In genomic region chr17:81566461-81567126, GRCh38 we compare ENCODE assay signal across 8 cellular contexts. TPM values are rescaled to one million over a fixed set of nuclear protein-coding genes. Genes with fewer than 3 reads are reported as not detected.
DNase-seq lines count a peak whose midpoint lies in the region; ATAC-seq and TF ChIP-seq lines count a peak whose summit lies in the region.

No MANE protein-coding gene starts in this region.

- no peaks in the 10 kb centered on the region for H3K9me3 ChIP-seq in MG63
- no peaks in the 10 kb centered on the region for H3K9me3 ChIP-seq in cardiac muscle cell (ENCODE audit: low read depth)
- no peaks in the 10 kb centered on the region for H3K9me3 ChIP-seq in HAP-1

- H3K27me3 ChIP-seq in MG63 (no peaks in the 10 kb centered on the region), cardiac muscle cell (no peaks in the 10 kb centered on the region), H7 (ENCODE audit: control insufficient read depth, insufficient read depth, low read length) (no peaks in the 10 kb centered on the region), HAP-1 (ENCODE audit: low read depth) (no peaks in the 10 kb centered on the region)

- TF ChIP-seq CTCF in C4-2B (conservative IDR thresholded peaks at IDR 0.05): no peak
- TF ChIP-seq CTCF in cardiac muscle cell (IDR thresholded peaks at IDR 0.05; ENCODE audit: low read depth, low read length): no peak

- DNase-seq in MG63 (peak; percentile 94), T1000 (lab: John Stamatoyannopoulos, UW) (peak; percentile 81), cardiac muscle cell (ENCODE audit: low read depth in 1 of 2, low spot score in 1 of 2) (peak in 1 of 2 donors; percentile 98), H7 (no peak), HAP-1 (ENCODE audit: low spot score in 2 of 2) (no peak)

- H3K36me3 ChIP-seq in MG63 (peaks cover 92% of the 10 kb centered on the region), cardiac muscle cell (peaks cover 74% of the 10 kb centered on the region), H7 (replicated peaks; ENCODE audit: control insufficient read depth, insufficient read depth, low read length) (peaks cover 55% of the 10 kb centered on the region), HAP-1 (replicated peaks) (peaks cover 83% of the 10 kb centered on the region)

- in situ Hi-C loops in HAP-1 (cut with MboI; ENCODE audit: low sequenced_read_pairs): no loop called here

- no peak for ATAC-seq in HG03457 (IDR thresholded peaks at IDR 0.05; ENCODE audit: unreplicated experiment)

- H3K4me3 ChIP-seq in MG63: no peak overlapping the region
- no peak overlapping the region for H3K4me3 ChIP-seq in cardiac muscle cell
- H3K4me3 ChIP-seq in skin epidermis: peak overlapping the region in 1 of 7 experiments; percentile 4
- no peak overlapping the region for H3K4me3 ChIP-seq in H7 (ENCODE audit: insufficient read depth, low read depth, low read length)
- no peak overlapping the region for H3K4me3 ChIP-seq in HAP-1

- H3K27ac ChIP-seq in C4-2B: peak overlapping the region; percentile 77
- peak overlapping the region; percentile 53 for H3K27ac ChIP-seq in cardiac muscle cell
- H3K27ac ChIP-seq in skin epidermis: peak overlapping the region in 20 of 21 experiments; percentile 17 to 91 (median 73)

- no peaks in the 10 kb centered on the region for H3K4me1 ChIP-seq in cardiac muscle cell (ENCODE audit: low read depth)
- H3K4me1 ChIP-seq in HAP-1: no peaks in the 10 kb centered on the region

RNA-seq across cellular contexts. Expression of gene FAAP100, which starts 14.4 kb away (rescaled TPM):
- total RNA-seq in MG63 (2014; rRNA removed; shearing (Covaris generic); ENCODE audit: low replicate concordance): 25.6 and 41.7 TPM in 2 replicates
- 57.0 and 65.6 TPM in 2 replicates for total RNA-seq in cardiac muscle cell
- polyA plus RNA-seq in cardiac muscle cell: 51.2 and 56.9 TPM in 2 replicates
- total RNA-seq in H7 (2014; rRNA removed; shearing (Covaris generic)): 40.4 and 46.6 TPM in 2 replicates

RNA-seq across cellular contexts. Expression of gene FSCN2, which starts 38.4 kb away (rescaled TPM):
- 0.12 TPM in 1 of 2 replicates, not detected in the other for total RNA-seq in MG63 (2014; rRNA removed; shearing (Covaris generic); ENCODE audit: low replicate concordance)
- 9.0 and 11.3 TPM in 2 replicates for total RNA-seq in cardiac muscle cell
- polyA plus RNA-seq in cardiac muscle cell: 1.5 and 2.4 TPM in 2 replicates
- 0.33 TPM in 1 of 2 replicates, not detected in the other for total RNA-seq in H7 (2014; rRNA removed; shearing (Covaris generic))

RNA-seq across cellular contexts. Expression of gene ACTG1, which starts 54.0 kb away (rescaled TPM):
- total RNA-seq in MG63 (2014; rRNA removed; shearing (Covaris generic); ENCODE audit: low replicate concordance): 5,061 and 6,321 TPM in 2 replicates
- 2,244 and 2,883 TPM in 2 replicates for total RNA-seq in cardiac muscle cell
- polyA plus RNA-seq in cardiac muscle cell: 1,007 and 1,036 TPM in 2 replicates
- 5,543 and 5,789 TPM in 2 replicates for total RNA-seq in H7 (2014; rRNA removed; shearing (Covaris generic))

Comparison
In these comparisons a context has a peak if more than half of its experiments do, and no peak if none do; other contexts are left out.
1. DNase-seq: peak in MG63 (single experiment) and T1000 (single experiment); none in H7 (single experiment) and HAP-1 (0 of 2).
2. Peak in every context shown above with its lines, with median percentiles within 50 percentile points of each other: H3K27ac ChIP-seq.